Comparison of ENCODE assay signal across 9 cellular contexts in the genomic region with DNA sequence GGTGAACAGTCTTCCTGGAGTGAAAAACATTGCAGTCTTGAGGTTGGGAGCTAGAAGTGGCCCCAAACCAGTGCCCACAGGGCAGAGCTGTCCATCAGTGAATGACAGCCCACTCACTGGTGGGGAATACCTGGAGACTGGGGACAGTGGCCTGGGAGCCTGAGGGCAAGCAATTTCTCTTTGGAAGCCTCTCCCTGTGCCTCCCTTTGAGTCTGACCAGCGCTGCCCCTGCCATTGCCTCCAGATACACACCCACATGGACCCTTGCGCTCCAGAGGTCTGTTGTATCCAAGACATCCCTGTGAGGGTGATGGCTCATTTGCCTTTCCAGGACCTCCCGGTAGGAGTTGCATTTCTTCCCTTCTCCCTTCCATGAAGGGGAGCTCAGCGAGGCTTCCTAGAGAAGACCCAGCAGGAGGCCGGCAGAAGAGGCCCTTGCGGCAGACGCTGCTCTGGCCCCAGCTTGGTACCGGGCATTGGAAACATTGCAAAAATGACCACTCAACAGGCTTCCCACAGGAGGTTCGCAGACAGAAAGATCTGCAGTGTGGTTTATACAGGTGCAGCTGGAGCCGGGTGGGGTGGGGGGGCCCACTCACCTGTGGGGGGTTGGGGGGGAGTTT. TPM values are rescaled to one million over a fixed set of nuclear protein-coding genes. Genes with fewer than 3 reads are reported as not detected.
A peak's percentile ranks its signal among the peaks of the same experiment; 100 is the strongest.
DNase-seq lines count a peak whose midpoint lies in the region; ATAC-seq and TF ChIP-seq lines count a peak whose summit lies in the region.
"Had no signal": no experiment of that assay in that cellular context is flagged by ENCODE, and none has a peak within 500 bp of the region (broad histone marks: within the 10 kb centered on the region; RNA-seq: fewer than 3 reads in every experiment).

No MANE protein-coding gene starts in this region.

- H3K4me1 ChIP-seq in DND-41 (ENCODE audit: insufficient read depth, low read length) = peaks cover 44% of the 10 kb centered on the region
- peaks cover 24 to 44% of the 10 kb centered on the region in 2 donors for H3K4me1 ChIP-seq in esophagus (ENCODE audit: control insufficient read depth in 2 of 2, insufficient read depth in 2 of 2, low read length in 1 of 2)
- H3K4me1 ChIP-seq in psoas muscle = peaks cover 85% of the 10 kb centered on the region

- CTCF ChIA-PET in RWPE1 (lab: Yijun Ruan, JAX) = interaction anchor here (0.6 to 1.3 kb wide), 8 partner anchors 10 to 167 kb away, joined by 3 to 5 read pairs (median 3); no protein-coding TSS in a partner anchor

- POLR2A ChIA-PET in RWPE1 (lab: Yijun Ruan, JAX; ENCODE audit: low non-redundant PET) = interaction anchor here (2.4 kb wide), 1 partner anchor 39 kb away, joined by 6 read pairs; a partner anchor contains a TSS

- H3K9ac ChIP-seq in DND-41 (ENCODE audit: low read depth, low read length) = no peak overlapping the region

- DNase-seq in DND-41 (no peak), RWPE1 (ENCODE audit: low spot score) (no peak), psoas muscle (peak in 1 of 2 donors; percentile 47), H7 (no peak), ACHN (no peak), epidermal melanocyte (ENCODE audit: insufficient read length, low spot score) (no peak)
- DNase-seq: GDM1 had no signal

- H3K27ac ChIP-seq in DND-41 (ENCODE audit: low read length) (peak overlapping the region; percentile 68; the same call in 1 of the 2 replicates), RWPE1 (peak overlapping the region; percentile 96), esophagus (ENCODE audit: low read depth in 2 of 2, low read length in 1 of 2) (peak overlapping the region; percentile 94), psoas muscle (peak overlapping the region; percentile 89)

- H3K4me3 ChIP-seq in DND-41 (ENCODE audit: low read depth in 1 of 2, low read length in 2 of 2) (no peak overlapping the region), esophagus (ENCODE audit: low read depth in 1 of 2, low read length in 2 of 2) (no peak overlapping the region), psoas muscle (peak overlapping the region; percentile 59), H7 (ENCODE audit: insufficient read depth, low read depth, low read length) (no peak overlapping the region)

- H3K9me3 ChIP-seq in DND-41 (ENCODE audit: insufficient read depth, low read length, severe bottlenecking) = no peaks in the 10 kb centered on the region
- no peaks in the 10 kb centered on the region for H3K9me3 ChIP-seq in esophagus (ENCODE audit: control insufficient read depth in 2 of 2, insufficient read depth in 1 of 2, low read depth in 1 of 2, low read length in 1 of 2)
- no peaks in the 10 kb centered on the region for H3K9me3 ChIP-seq in psoas muscle

- in situ Hi-C loops in ACHN (cut with HindIII; ENCODE audit: low pct_ligation_motif_present, low pct_unique_long_range_greater_than_20kb, low sequenced_read_pairs) = no loop called here

- intact Hi-C loops in psoas muscle (cut with DNase I) = loop anchor here in 1 of 2 donors (5.0 kb wide), 1 partner anchor 72 kb away; no protein-coding TSS in a partner anchor

- 64 to 78% methylated on average over 10 of the region's 10 CpGs for WGBS in esophagus, 2 donors
- WGBS in psoas muscle, 3 donors = 47 to 83% (median 61%) methylated on average over 10 of the region's 10 CpGs

- H2AFZ ChIP-seq in DND-41 (ENCODE audit: low read depth, low read length) = no peak overlapping the region

- TF ChIP-seq CTCF in DND-41 (IDR thresholded peaks at IDR 0.05; ENCODE audit: borderline replicate concordance, extremely low read depth, low read length, poor library complexity, severe bottlenecking) = no peak
- TF ChIP-seq CTCF in RWPE1 (conservative IDR thresholded peaks at IDR 0.05; ENCODE audit: low read depth) = no peak
- no peak for TF ChIP-seq CTCF in psoas muscle (IDR thresholded peaks at IDR 0.05)

- ATAC-seq in DND-41 (ENCODE audit: insufficient read depth, low read depth) (no peak), psoas muscle (peak in 1 of 4 donors; percentile 2), GM18519 (IDR thresholded peaks at IDR 0.05; ENCODE audit: low FRiP score, unreplicated experiment) (no peak)

- H3K79me2 ChIP-seq in DND-41 (ENCODE audit: insufficient read depth, low read length) = peaks cover 94% of the 10 kb centered on the region

- peaks cover 21% of the 10 kb centered on the region for H3K36me3 ChIP-seq in DND-41 (ENCODE audit: insufficient read depth, low read length)
- H3K36me3 ChIP-seq in esophagus (ENCODE audit: control insufficient read depth in 2 of 2, insufficient read depth in 2 of 2, low read length in 1 of 2) = no peaks in the 10 kb centered on the region
- no peaks in the 10 kb centered on the region for H3K36me3 ChIP-seq in psoas muscle (ENCODE audit: insufficient read depth in 1 of 2, low read depth in 1 of 2)
- no peaks in the 10 kb centered on the region for H3K36me3 ChIP-seq in H7 (replicated peaks; ENCODE audit: control insufficient read depth, insufficient read depth, low read length)

- H4K20me1 ChIP-seq in DND-41 (ENCODE audit: insufficient read depth, low read length) = peaks cover 44% of the 10 kb centered on the region

- H3K4me2 ChIP-seq in DND-41 (ENCODE audit: insufficient read depth, low read length) = no peak overlapping the region

- no peaks in the 10 kb centered on the region for H3K27me3 ChIP-seq in DND-41 (ENCODE audit: insufficient read depth, low read length, poor library complexity)
- no peaks in the 10 kb centered on the region for H3K27me3 ChIP-seq in esophagus (ENCODE audit: control insufficient read depth in 1 of 2, insufficient read depth in 2 of 2, low read length in 2 of 2)
- no peaks in the 10 kb centered on the region for H3K27me3 ChIP-seq in psoas muscle (ENCODE audit: insufficient read depth in 3 of 3, low read length in 2 of 3)
- no peaks in the 10 kb centered on the region for H3K27me3 ChIP-seq in H7 (ENCODE audit: control insufficient read depth, insufficient read depth, low read length)

RNA-seq across cellular contexts. Expression of a gene that starts 38.5 kb away (rescaled TPM):
- 10 to 100 TPM in 1 of 2 donors, 1 to 10 TPM in 1; 9.0 to 20.9 TPM for polyA plus RNA-seq in esophagus
- 10 to 100 TPM; 11.9 to 45.6 (median 25.2) TPM for total RNA-seq in psoas muscle
- polyA plus RNA-seq in psoas muscle = 10 to 100 TPM; 14.5 to 29.0 (median 20.4) TPM
- total RNA-seq in H7 (2014; rRNA removed; shearing (Covaris generic)) = 29.5 and 36.5 TPM in 2 replicates
